ENCODE assay signal across 27 cellular contexts in the genomic region with DNA sequence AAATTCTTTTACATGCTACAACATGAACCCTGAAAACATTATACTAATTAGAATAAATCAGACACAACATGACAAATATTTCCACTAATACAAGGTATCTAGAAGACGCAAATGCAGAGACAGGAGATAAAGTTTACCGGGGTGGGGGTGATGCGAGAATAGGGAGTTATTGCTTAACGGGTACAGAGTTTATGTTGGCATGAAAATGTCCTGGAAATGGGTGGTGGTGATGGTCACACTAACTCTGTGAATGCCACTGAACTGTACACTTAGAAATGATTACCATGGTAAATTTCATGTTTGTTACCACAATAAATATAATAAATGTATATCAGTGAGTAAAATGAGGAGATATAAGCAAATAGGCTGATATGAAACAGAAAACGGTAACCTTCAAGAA.
DNase-seq lines count a peak whose midpoint lies in the region; ATAC-seq, FAIRE-seq and TF ChIP-seq lines count a peak whose summit lies in the region.
"Had no signal": no experiment of that assay in that cellular context is flagged by ENCODE, and none has a peak within 500 bp of the region (broad histone marks: within the 10 kb centered on the region; RNA-seq: fewer than 3 reads in every experiment).

No MANE protein-coding gene starts in this region.

- H3K4me1 ChIP-seq in keratinocyte (ENCODE audit: control insufficient read depth, extremely low read depth, insufficient read depth, low read length) = peaks cover 31% of the 10 kb centered on the region
- H3K4me1 ChIP-seq: BLaER1 had no signal

- no peak for FAIRE-seq in keratinocyte (lab: Jason Lieb, UNC)
- FAIRE-seq: A204.1, G401.6, GM12891, GM18507, GM19239 had no signal

- no peak for DNase-seq in keratinocyte (ENCODE audit: low read depth, low spot score)
- no peak for DNase-seq in left lobe of liver (ENCODE audit: low spot score)
- DNase-seq in mesothelial cell of epicardium (ENCODE audit: low spot score in 2 of 2, unreplicated experiment in 2 of 2) = no peak
- no peak for DNase-seq in nephron progenitor cell
- DNase-seq in NCI-H1694 (lab: John Stamatoyannopoulos, UW) = no peak
- DNase-seq in DMS53 (lab: John Stamatoyannopoulos, UW) = no peak
- DNase-seq in chondrocyte (ENCODE audit: low spot score) = no peak
- DNase-seq: 8988T; ACHN; BE2C; C1 segment of cervical spinal cord; CD4-positive, alpha-beta memory T cell; CD4-positive, CD25-positive, alpha-beta regulatory T cell; CD8-positive, alpha-beta memory T cell; COR-L47; DMS 273 treated with DMSO at 0.1 percent for 48 hours; DMS153; DMS79 treated with DMSO at 0.1 percent for 48 hours; GF-D8 had no signal

- H3K79me2 ChIP-seq in keratinocyte (ENCODE audit: control insufficient read depth, insufficient read depth, low read length) = peaks cover 11% of the 10 kb centered on the region

- no peak overlapping the region for H3K9ac ChIP-seq in keratinocyte (ENCODE audit: control insufficient read depth, extremely low read depth, insufficient read depth, low read length)
- H3K9ac ChIP-seq: BLaER1 had no signal

- H3K9me1 ChIP-seq in keratinocyte (ENCODE audit: control insufficient read depth, extremely low read depth, insufficient read depth, low read length) = no peaks in the 10 kb centered on the region

- no peaks in the 10 kb centered on the region for H3K9me3 ChIP-seq in keratinocyte (ENCODE audit: control insufficient read depth, low read depth, low read length)
- H3K9me3 ChIP-seq: BE2C had no signal

- H3K4me3 Mint-ChIP-seq in mesothelial cell of epicardium (no peak overlapping the region), nephron progenitor cell (no peak overlapping the region), chondrocyte (ENCODE audit: unreplicated experiment) (no peak overlapping the region)
- H3K4me3 Mint-ChIP-seq: CD14-positive monocyte; CD4-positive, alpha-beta memory T cell; CD4-positive, CD25-positive, alpha-beta regulatory T cell; CD8-positive, alpha-beta memory T cell had no signal

- H3K27ac ChIP-seq in keratinocyte (ENCODE audit: control insufficient read depth, insufficient read depth, low read length) = peak overlapping the region; percentile 49
- H3K27ac ChIP-seq: BLaER1 had no signal

- peaks cover 14% of the 10 kb centered on the region for H3K36me3 Mint-ChIP-seq in mesothelial cell of epicardium
- peaks cover 24% of the 10 kb centered on the region for H3K36me3 Mint-ChIP-seq in nephron progenitor cell (ENCODE audit: low read depth)
- H3K36me3 Mint-ChIP-seq in chondrocyte (ENCODE audit: low read depth) = peaks cover 12% of the 10 kb centered on the region
- H3K36me3 Mint-ChIP-seq: CD14-positive monocyte; CD4-positive, CD25-positive, alpha-beta regulatory T cell had no signal

- H3K4me2 ChIP-seq in keratinocyte (ENCODE audit: control insufficient read depth, extremely low read depth, insufficient read depth, low read depth, low read length) = peak overlapping the region; percentile 55
- H3K4me2 ChIP-seq: BLaER1 had no signal

- dilution Hi-C loops in keratinocyte (cut with MboI; ENCODE audit: extremely low pct_ligation_motif_present, low sequenced_read_pairs) = no loop called here

- no peak for TF ChIP-seq CTCF in keratinocyte (optimal IDR thresholded peaks at IDR 0.05 in 1 of 3, IDR thresholded peaks at IDR 0.05 in 1 of 3, conservative IDR thresholded peaks at IDR 0.05 in 1 of 3; ENCODE audit: extremely low read depth in 1 of 3, insufficient read depth in 2 of 3, low read length in 3 of 3)
- no peak for TF ChIP-seq CTCF in mesothelial cell of epicardium (IDR thresholded peaks at IDR 0.05; ENCODE audit: unreplicated experiment)
- TF ChIP-seq CTCF in nephron progenitor cell (IDR thresholded peaks at IDR 0.05) = no peak
- no peak for TF ChIP-seq CTCF in chondrocyte (IDR thresholded peaks at IDR 0.05)

- H3K27me3 ChIP-seq in keratinocyte (ENCODE audit: control insufficient read depth, extremely low read depth, insufficient read depth, low read length) = no peaks in the 10 kb centered on the region
- H3K27me3 ChIP-seq: BE2C, BLaER1 had no signal

- ATAC-seq in left lobe of liver = peak; percentile 73
- ATAC-seq in GM18868 (IDR thresholded peaks at IDR 0.05; ENCODE audit: unreplicated experiment) = no peak

- peaks cover 15% of the 10 kb centered on the region for H3K4me1 Mint-ChIP-seq in mesothelial cell of epicardium
- H3K4me1 Mint-ChIP-seq in nephron progenitor cell = no peaks in the 10 kb centered on the region
- peaks cover 4% of the 10 kb centered on the region for H3K4me1 Mint-ChIP-seq in chondrocyte (ENCODE audit: low read depth)
- H3K4me1 Mint-ChIP-seq: CD14-positive monocyte; CD4-positive, CD25-positive, alpha-beta regulatory T cell; CD8-positive, alpha-beta memory T cell had no signal

- peaks cover 1 to 5% of the 10 kb centered on the region in 2 experiments for H3K36me3 ChIP-seq in keratinocyte (ENCODE audit: control insufficient read depth in 2 of 2, extremely low read depth in 1 of 2, insufficient read depth in 2 of 2, low read length in 2 of 2)
- H3K36me3 ChIP-seq: BLaER1 had no signal

- H3K4me3 ChIP-seq in keratinocyte (ENCODE audit: control insufficient read depth in 2 of 3, extremely low read depth in 1 of 3, insufficient read depth in 2 of 3, low read depth in 1 of 3, low read length in 3 of 3) = no peak overlapping the region
- H3K4me3 ChIP-seq: BLaER1 had no signal

- H3K27me3 Mint-ChIP-seq in mesothelial cell of epicardium (ENCODE audit: low read depth) (no peaks in the 10 kb centered on the region), nephron progenitor cell (ENCODE audit: low read depth, poor library complexity) (no peaks in the 10 kb centered on the region), chondrocyte (ENCODE audit: low read depth) (no peaks in the 10 kb centered on the region)
- H3K27me3 Mint-ChIP-seq: CD4-positive, alpha-beta memory T cell; CD4-positive, CD25-positive, alpha-beta regulatory T cell had no signal

- H2AFZ ChIP-seq in keratinocyte (ENCODE audit: control insufficient read depth, low read length) = no peak overlapping the region

- H3K9me3 Mint-ChIP-seq in mesothelial cell of epicardium (peaks cover 9% of the 10 kb centered on the region), nephron progenitor cell (peaks cover 10% of the 10 kb centered on the region), chondrocyte (ENCODE audit: low read depth) (no peaks in the 10 kb centered on the region)
- H3K9me3 Mint-ChIP-seq: CD14-positive monocyte; CD8-positive, alpha-beta memory T cell had no signal

- H4K20me1 ChIP-seq in keratinocyte (ENCODE audit: control insufficient read depth, extremely low read depth, insufficient read depth, low read length) = peaks cover 3% of the 10 kb centered on the region
- H4K20me1 ChIP-seq: BLaER1 had no signal

- H3K27ac Mint-ChIP-seq in mesothelial cell of epicardium = peak overlapping the region; percentile 57
- H3K27ac Mint-ChIP-seq in nephron progenitor cell = peak overlapping the region; percentile 66
- no peak overlapping the region for H3K27ac Mint-ChIP-seq in chondrocyte (ENCODE audit: unreplicated experiment)
- H3K27ac Mint-ChIP-seq: CD14-positive monocyte; CD4-positive, CD25-positive, alpha-beta regulatory T cell; CD8-positive, alpha-beta memory T cell had no signal
